Comparison of ENCODE assay signal across 8 cellular contexts in the genomic region with DNA sequence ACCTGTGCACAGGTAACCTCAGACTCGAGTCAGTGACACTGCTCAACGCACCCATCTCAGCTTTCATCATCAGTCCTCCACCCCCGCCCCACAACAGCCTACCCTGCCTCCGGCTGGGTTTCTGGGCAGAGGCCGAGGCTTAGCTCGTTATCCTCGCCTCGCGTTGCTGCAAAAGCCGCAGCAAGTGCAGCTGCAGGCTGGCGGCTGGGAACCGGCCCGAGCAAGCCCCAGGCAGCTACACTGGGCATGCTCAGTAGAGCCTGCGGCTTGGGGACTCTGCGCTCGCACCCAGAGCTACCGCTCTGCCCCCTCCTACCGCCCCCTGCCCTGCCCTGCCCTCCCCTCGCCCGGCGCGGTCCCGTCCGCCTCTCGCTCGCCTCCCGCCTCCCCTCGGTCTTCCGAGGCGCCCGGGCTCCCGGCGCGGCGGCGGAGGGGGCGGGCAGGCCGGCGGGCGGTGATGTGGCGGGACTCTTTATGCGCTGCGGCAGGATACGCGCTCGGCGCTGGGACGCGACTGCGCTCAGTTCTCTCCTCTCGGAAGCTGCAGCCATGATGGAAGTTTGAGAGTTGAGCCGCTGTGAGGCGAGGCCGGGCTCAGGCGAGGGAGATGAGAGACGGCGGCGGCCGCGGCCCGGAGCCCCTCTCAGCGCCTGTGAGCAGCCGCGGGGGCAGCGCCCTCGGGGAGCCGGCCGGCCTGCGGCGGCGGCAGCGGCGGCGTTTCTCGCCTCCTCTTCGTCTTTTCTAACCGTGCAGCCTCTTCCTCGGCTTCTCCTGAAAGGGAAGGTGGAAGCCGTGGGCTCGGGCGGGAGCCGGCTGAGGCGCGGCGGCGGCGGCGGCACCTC. TPM values are rescaled to one million over a fixed set of nuclear protein-coding genes. Genes with fewer than 3 reads are reported as not detected.
A peak's percentile ranks its signal among the peaks of the same experiment; 100 is the strongest.
DNase-seq lines count a peak whose midpoint lies in the region; ATAC-seq and TF ChIP-seq lines count a peak whose summit lies in the region.

A gene with protein sequence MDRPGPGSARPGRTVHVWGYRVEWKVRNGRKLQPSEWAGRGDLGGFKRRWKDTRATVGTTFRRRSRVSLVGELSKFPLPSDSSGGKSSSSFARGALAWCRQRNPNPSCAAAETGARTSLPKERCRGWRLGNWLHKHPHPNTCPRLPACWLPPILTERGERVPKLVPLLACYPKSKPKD (minus strand): TSS at position 432 of the 842 bp plus-strand sequence. CDS start 1,046 bp downstream, outside the sequence.
A gene (plus strand): TSS at position 524 of the 842 bp plus-strand sequence. CDS start 845 bp downstream, outside the sequence.

- peak within 1 kb of the TSS; percentile 73 for H3K27ac ChIP-seq in AG04450 (ENCODE audit: low read depth, low read length)
- H3K27ac ChIP-seq in cingulate gyrus (ENCODE audit: low read depth, low read length), result peak within 1 kb of the TSS; percentile 95

- no peak for TF ChIP-seq CTCF in AG04450 (IDR thresholded peaks at IDR 0.05; ENCODE audit: low read depth, low read length)

- ATAC-seq in GM18909 (IDR thresholded peaks at IDR 0.05; ENCODE audit: poor library complexity, unreplicated experiment) (peak; percentile 42), HG03280 (IDR thresholded peaks at IDR 0.05; ENCODE audit: unreplicated experiment) (peak; percentile 35), left colon (peak; percentile 66)

- intact Hi-C loops in left colon (cut with DNase I, micrococcal nuclease), result loop anchor here in 1 of 2 donors (5.0 kb wide), 1 partner anchor 46 kb away; a partner anchor contains a TSS

- DNase-seq in AG04450 (ENCODE audit: low read depth, low spot score), result peak; percentile 83
- peak; percentile 90 for DNase-seq in NCI-H460 (ENCODE audit: extremely low read depth, low read depth)
- DNase-seq in activated CD4-positive, alpha-beta T cell treated with anti-CD3 and anti-CD28 coated beads for 48 hours, result peak; percentile 88
- DNase-seq in left colon, result peak; percentile 89 to 93
- peak; percentile 39 to 62 for DNase-seq in stimulated activated CD4-positive, alpha-beta T cell treated with anti-CD3 and anti-CD28 coated beads, Interleukin-1b, Interleukin-23, amount 100 ng/mL, for 1 hour (ENCODE audit: low read depth in 2 of 2)

- CTCF ChIA-PET in AG04450 (lab: Charles Lee), result interaction anchor here (2.3 to 4.3 kb wide), 2 partner anchors 526 to 690 kb away, joined by 6 to 22 read pairs; no protein-coding TSS in a partner anchor

- no peaks in the 10 kb centered on the region for H3K27me3 ChIP-seq in AG04450 (ENCODE audit: control insufficient read depth, insufficient read depth, low read length)

- H3K4me3 ChIP-seq in AG04450 (ENCODE audit: low read depth, low read length), result peak within 1 kb of the TSS; percentile 91

- H3K9me3 ChIP-seq in AG04450 (ENCODE audit: control insufficient read depth, insufficient read depth, low read length), result no peaks in the 10 kb centered on the region

- POLR2A ChIA-PET in AG04450 (lab: Yijun Ruan, JAX), result interaction anchor here (1.0 to 3.0 kb wide), 11 partner anchors 9 to 720 kb away, joined by 3 to 23 read pairs (median 4); a partner anchor contains a TSS

RNA-seq across cellular contexts. Expression of the first gene that starts in this region (rescaled TPM):
- 0.51 and 0.58 TPM in 2 replicates for polyA plus RNA-seq in AG04450 (2011; rRNA removed)
- 0.74 and 1.4 TPM in 2 replicates for polyA minus RNA-seq in AG04450 (2011; rRNA and poly(A)+ RNA removed)
- total RNA-seq in NCI-H460 (2014; rRNA removed; shearing (Covaris generic)), result 1.6 and 2.1 TPM in 2 replicates
- 1.4 TPM in 2 replicates for polyA plus RNA-seq in NCI-H460 (2014; cell fraction: nucleus; rRNA removed)
- 1 to 10 TPM; 1.3 to 1.4 TPM for total RNA-seq in left colon

RNA-seq across cellular contexts. Expression of the second gene that starts in this region (rescaled TPM):
- polyA plus RNA-seq in AG04450 (2011; rRNA removed), result 68.7 and 96.1 TPM in 2 replicates
- polyA minus RNA-seq in AG04450 (2011; rRNA and poly(A)+ RNA removed), result 84.4 and 169 TPM in 2 replicates
- 166 and 194 TPM in 2 replicates for total RNA-seq in NCI-H460 (2014; rRNA removed; shearing (Covaris generic))
- 50.6 and 64.0 TPM in 2 replicates for polyA plus RNA-seq in NCI-H460 (2014; cell fraction: nucleus; rRNA removed)
- total RNA-seq in left colon, result 100 to 1,000 TPM in 1 of 2 donors, 10 to 100 TPM in 1; 99.3 to 101 TPM

Comparison
In these comparisons a context has a peak if more than half of its experiments do, and no peak if none do; other contexts are left out.
1. Peak in every context shown above with its lines: DNase-seq, ATAC-seq, H3K4me3 ChIP-seq and H3K27ac ChIP-seq.